In genomic region chr14:99357856-99358390, GRCh38 we compare ENCODE assay signal across 23 cellular contexts.
"Had no signal": no experiment of that assay in that cellular context is flagged by ENCODE, and none has a peak within 500 bp of the region (broad histone marks: within the 10 kb centered on the region; RNA-seq: fewer than 3 reads in every experiment).

No MANE protein-coding gene starts in this region.

- H3K4me1 ChIP-seq: esophagus squamous epithelium, uterus had no signal

- H3K9me3 ChIP-seq: esophagus squamous epithelium, uterus had no signal

- H3K36me3 ChIP-seq: esophagus squamous epithelium, uterus had no signal

- H3K27me3 ChIP-seq: uterus had no signal

- ATAC-seq: activated naive CD4-positive, alpha-beta T cell treated with anti-CD3 and anti-CD28 coated beads, Interleukin-2, amount 50 U/mL, for 72 hours; left cardiac atrium; left ventricle myocardium superior; naive thymus-derived CD8-positive, alpha-beta T cell; sciatic nerve; stimulated activated effector memory CD8-positive, alpha-beta T cell treated with anti-CD3 and anti-CD28 coated beads, Interleukin-12 subunit alpha, Interleukin-12 subunit beta, amount 100 ng/mL, for 72 hours; T-cell had no signal

- DNase-seq: activated CD4-positive, alpha-beta memory T cell treated with anti-CD3 and anti-CD28 coated beads for 36 hours; activated CD4-positive, alpha-beta T cell treated with anti-CD3 and anti-CD28 coated beads for 48 hours; activated CD4-positive, CD25-positive, alpha-beta regulatory T cell; activated CD8-positive, alpha-beta memory T cell treated with anti-CD3 and anti-CD28 coated beads, Interleukin-2, amount 50 U/mL, for 4 hours; activated naive CD4-positive, alpha-beta T cell; activated T-cell treated with anti-CD3 and anti-CD28 coated beads, Interleukin-2, amount 50 U/mL, for 1 hour; dermis blood vessel endothelial cell; effector CD4-positive, alpha-beta T cell; esophagus squamous epithelium; glutamatergic neuron; islet precursor cell; left cardiac atrium; left ventricle myocardium superior; naive thymus-derived CD8-positive, alpha-beta T cell; stimulated activated CD4-positive, alpha-beta T cell treated with anti-CD3 and anti-CD28 coated beads, Interleukin-12 subunit alpha, Interleukin-12 subunit beta, amount 100 ng/mL, for 4 hours; stimulated activated CD4-positive, alpha-beta T cell treated with anti-CD3 and anti-CD28 coated beads, Interleukin-4, amount 100 ng/mL, for 1 hour; T-cell; uterus had no signal

- H3K4me3 ChIP-seq: esophagus squamous epithelium, skin epidermis, uterus had no signal

- H3K27ac ChIP-seq: epithelial cell of prostate, esophagus squamous epithelium, skin epidermis, uterus had no signal
